Comparison of ENCODE assay signal across 28 cellular contexts in the genomic region with DNA sequence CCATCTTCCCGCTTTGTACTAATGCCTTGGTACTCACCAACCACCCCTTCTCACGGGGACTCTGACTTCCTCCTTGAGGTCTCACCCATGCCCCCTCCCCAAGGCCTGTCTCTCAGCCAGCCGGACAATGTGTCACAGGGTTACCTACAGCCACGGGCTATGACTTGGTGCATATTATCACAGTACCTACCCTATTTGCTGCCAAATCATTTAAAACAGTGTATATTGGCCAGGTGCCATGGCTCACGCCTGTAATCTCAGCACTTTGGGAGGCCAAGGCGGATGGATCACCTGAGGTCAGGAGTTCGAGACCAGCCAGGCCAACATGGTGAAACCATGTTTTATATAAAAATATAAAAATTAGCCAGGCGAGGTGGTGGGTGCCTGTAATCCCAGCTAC.
"Had no signal": no experiment of that assay in that cellular context is flagged by ENCODE, and none has a peak within 500 bp of the region (broad histone marks: within the 10 kb centered on the region; RNA-seq: fewer than 3 reads in every experiment).

No MANE protein-coding gene starts in this region.

- H3K27ac ChIP-seq: left lung, lower lobe of right lung, neural progenitor cell, neutrophil, prostate gland, skin epidermis, tibial nerve, uterus had no signal

- H2AFZ ChIP-seq: neural progenitor cell had no signal

- H3K4me1 ChIP-seq: left lung, lower lobe of right lung, neural progenitor cell, prostate gland, tibial nerve, uterus had no signal

- H3K4me3 ChIP-seq: left lung, lower lobe of right lung, neural progenitor cell, prostate gland, skin epidermis, tibial nerve, uterus had no signal

- DNase-seq: hypothalamus; immature natural killer cell; kidney; left colon; left lung; lower lobe of right lung; mammary epithelial cell; mesenchymal stem cell; naive B cell; natural killer cell; nephron progenitor cell; occipital lobe; posterior cingulate gyrus; retina; right cardiac atrium; stimulated activated CD4-positive, alpha-beta T cell treated with anti-CD3 and anti-CD28 coated beads, Interleukin-12 subunit alpha, Interleukin-12 subunit beta, amount 100 ng/mL, for 4 hours; stimulated activated CD4-positive, alpha-beta T cell treated with anti-CD3 and anti-CD28 coated beads, Interleukin-15, amount 100 ng/mL, for 24 hours; stimulated activated CD4-positive, alpha-beta T cell treated with anti-CD3 and anti-CD28 coated beads, Interleukin-4, amount 100 ng/mL, for 24 hours; stimulated activated naive CD4-positive, alpha-beta T cell; substantia nigra; uterus had no signal

- H3K4me2 ChIP-seq: neural progenitor cell had no signal

- H3K9ac ChIP-seq: neural progenitor cell had no signal

- H3K36me3 ChIP-seq: left lung, lower lobe of right lung, neural progenitor cell, neutrophil, prostate gland, tibial nerve, uterus had no signal

- ATAC-seq: left colon; left lung; lower lobe of right lung; natural killer cell; right cardiac atrium; sciatic nerve; stimulated activated effector memory CD8-positive, alpha-beta T cell treated with anti-CD3 and anti-CD28 coated beads, Interleukin-12 subunit alpha, Interleukin-12 subunit beta, amount 100 ng/mL, for 72 hours had no signal

- H3K9me3 ChIP-seq: left lung, lower lobe of right lung, neutrophil, prostate gland, tibial nerve, uterus had no signal

- H3K27me3 ChIP-seq: left lung, neural progenitor cell, neutrophil, tibial nerve, uterus had no signal
